1 cellular context compared by ENCODE assay signal in genomic region chr1:235011064-235011598, GRCh38.
TF ChIP-seq lines count a peak whose summit lies in the region.

No MANE protein-coding gene starts in this region.

TF ChIP-seq in GM12878, 131 proteins besides CTCF, POLR2A, EP300 and RAD21 (continued from another document):
- TF ChIP-seq SKIL (IDR thresholded peaks at IDR 0.05; ENCODE audit: low read depth, poor library complexity, severe bottlenecking), result no peak
- no peak for TF ChIP-seq HCFC1 (IDR thresholded peaks at IDR 0.05; ENCODE audit: low read length)
- TF ChIP-seq MEF2B (IDR thresholded peaks at IDR 0.05; ENCODE audit: partially characterized antibody, poor library complexity, severe bottlenecking), result peak; percentile 88
- TF ChIP-seq BCL11A (IDR thresholded peaks at IDR 0.05; ENCODE audit: low read depth, low read length), result peak; percentile 90
- TF ChIP-seq TCF12 (IDR thresholded peaks at IDR 0.05; ENCODE audit: low read depth, low read length), result peak; percentile 84; the same call in 1 of the 2 replicates
- no peak for TF ChIP-seq NFXL1 (IDR thresholded peaks at IDR 0.05; ENCODE audit: borderline replicate concordance)
- no peak for TF ChIP-seq ATF7 (IDR thresholded peaks at IDR 0.05; ENCODE audit: low read depth)
- TF ChIP-seq YY1 (IDR thresholded peaks at IDR 0.05; ENCODE audit: low read depth, low read length), result no peak; the same call in none of the 2 replicates
- TF ChIP-seq, protein P1, sequence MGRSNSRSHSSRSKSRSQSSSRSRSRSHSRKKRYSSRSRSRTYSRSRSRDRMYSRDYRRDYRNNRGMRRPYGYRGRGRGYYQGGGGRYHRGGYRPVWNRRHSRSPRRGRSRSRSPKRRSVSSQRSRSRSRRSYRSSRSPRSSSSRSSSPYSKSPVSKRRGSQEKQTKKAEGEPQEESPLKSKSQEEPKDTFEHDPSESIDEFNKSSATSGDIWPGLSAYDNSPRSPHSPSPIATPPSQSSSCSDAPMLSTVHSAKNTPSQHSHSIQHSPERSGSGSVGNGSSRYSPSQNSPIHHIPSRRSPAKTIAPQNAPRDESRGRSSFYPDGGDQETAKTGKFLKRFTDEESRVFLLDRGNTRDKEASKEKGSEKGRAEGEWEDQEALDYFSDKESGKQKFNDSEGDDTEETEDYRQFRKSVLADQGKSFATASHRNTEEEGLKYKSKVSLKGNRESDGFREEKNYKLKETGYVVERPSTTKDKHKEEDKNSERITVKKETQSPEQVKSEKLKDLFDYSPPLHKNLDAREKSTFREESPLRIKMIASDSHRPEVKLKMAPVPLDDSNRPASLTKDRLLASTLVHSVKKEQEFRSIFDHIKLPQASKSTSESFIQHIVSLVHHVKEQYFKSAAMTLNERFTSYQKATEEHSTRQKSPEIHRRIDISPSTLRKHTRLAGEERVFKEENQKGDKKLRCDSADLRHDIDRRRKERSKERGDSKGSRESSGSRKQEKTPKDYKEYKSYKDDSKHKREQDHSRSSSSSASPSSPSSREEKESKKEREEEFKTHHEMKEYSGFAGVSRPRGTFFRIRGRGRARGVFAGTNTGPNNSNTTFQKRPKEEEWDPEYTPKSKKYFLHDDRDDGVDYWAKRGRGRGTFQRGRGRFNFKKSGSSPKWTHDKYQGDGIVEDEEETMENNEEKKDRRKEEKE (IDR thresholded peaks at IDR 0.05), result no peak; the same call in 1 of the 2 replicates
- 0 out of 2 replicates have a peak, but pooled peaks have one; percentile 38 for TF ChIP-seq RB1 (IDR thresholded peaks at IDR 0.05; ENCODE audit: borderline replicate concordance)
- no peak; the same call in 1 of the 2 replicates for TF ChIP-seq ZNF207 (IDR thresholded peaks at IDR 0.05; ENCODE audit: borderline replicate concordance)
- no peak for TF ChIP-seq TBL1XR1 (IDR thresholded peaks at IDR 0.05; ENCODE audit: low read depth, low read length)
- TF ChIP-seq SREBF2 (IDR thresholded peaks at IDR 0.05; ENCODE audit: low read length), result no peak
- peak; percentile 96; the same call in 1 of the 2 replicates for TF ChIP-seq CHD4 (IDR thresholded peaks at IDR 0.05)
- TF ChIP-seq CBX3 (IDR thresholded peaks at IDR 0.05; ENCODE audit: borderline replicate concordance, low read depth), result no peak
- peak; percentile 11; the same call in 1 of the 2 replicates for TF ChIP-seq CHD2 (IDR thresholded peaks at IDR 0.05; ENCODE audit: borderline replicate concordance, low read depth, low read length)
- no peak for TF ChIP-seq MYC (IDR thresholded peaks at IDR 0.05; ENCODE audit: insufficient read depth, insufficient read length, insufficient replicate concordance, low read length, severe bottlenecking)
- TF ChIP-seq SMARCA5 (IDR thresholded peaks at IDR 0.05), result peak; percentile 91
- peak in 1 of 2 experiments; percentile 89; a peak in 2 of 3 replicates for TF ChIP-seq EGR1 (IDR thresholded peaks at IDR 0.05; ENCODE audit: borderline replicate concordance in 1 of 2, low read depth in 2 of 2, low read length in 2 of 2)
